Comparison of ENCODE assay signal across 1 cellular context in the genomic region with DNA sequence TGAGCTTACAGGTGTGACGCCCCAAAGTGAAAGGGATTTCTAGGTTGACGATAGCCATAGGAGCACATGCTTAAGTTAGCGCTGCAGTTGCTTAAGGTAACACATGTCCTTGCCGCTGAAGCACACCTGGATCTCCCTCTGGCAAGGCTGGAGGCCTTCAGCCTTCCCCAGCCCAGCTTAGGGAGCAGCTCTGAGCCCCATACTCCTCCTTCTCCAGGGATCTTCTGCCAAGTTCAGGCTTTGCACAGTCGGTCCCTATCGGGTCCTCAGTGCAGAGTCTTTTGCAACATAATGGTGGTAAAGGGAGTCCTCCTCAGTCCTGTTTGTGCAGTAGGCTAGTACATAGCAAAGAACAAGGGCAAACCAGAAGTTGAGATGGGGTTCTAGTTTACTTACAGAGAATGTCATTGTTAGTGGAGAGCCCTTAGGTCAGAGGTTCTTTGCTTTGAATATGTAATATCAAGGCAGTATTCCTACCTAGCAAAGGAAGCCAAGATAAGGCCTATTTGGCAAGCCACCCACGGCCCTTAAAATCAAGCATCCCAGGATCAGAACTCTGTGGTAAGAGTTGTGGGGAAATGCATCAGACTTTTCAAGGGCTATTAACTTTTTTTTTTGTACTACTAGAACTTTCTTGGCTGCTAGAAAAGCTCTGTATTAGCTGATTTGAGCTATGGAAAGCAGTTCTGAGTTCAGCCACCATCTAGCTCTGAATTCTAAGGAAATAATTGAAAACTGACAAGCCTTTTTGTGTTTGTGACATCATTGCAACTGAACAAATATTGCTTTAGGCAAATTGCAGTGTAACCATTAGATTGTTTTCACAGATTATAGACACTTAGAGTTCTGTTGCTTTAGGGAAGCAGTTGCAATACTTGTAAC.
TF ChIP-seq lines count a peak whose summit lies in the region.

No MANE protein-coding gene starts in this region.

TF ChIP-seq in endothelial cell of umbilical vein, 7 proteins besides CTCF, POLR2A, EP300 and RAD21:
- TF ChIP-seq POLR2AphosphoS5 (IDR thresholded peaks at IDR 0.05; ENCODE audit: insufficient read depth, low read depth, low read length): peak; percentile 3
- no peak for TF ChIP-seq GATA2 (IDR thresholded peaks at IDR 0.05; ENCODE audit: insufficient read depth, insufficient read length, low read depth, low read length)
TF ChIP-seq in endothelial cell of umbilical vein: peak in this region for 1.
